In the genomic region with DNA sequence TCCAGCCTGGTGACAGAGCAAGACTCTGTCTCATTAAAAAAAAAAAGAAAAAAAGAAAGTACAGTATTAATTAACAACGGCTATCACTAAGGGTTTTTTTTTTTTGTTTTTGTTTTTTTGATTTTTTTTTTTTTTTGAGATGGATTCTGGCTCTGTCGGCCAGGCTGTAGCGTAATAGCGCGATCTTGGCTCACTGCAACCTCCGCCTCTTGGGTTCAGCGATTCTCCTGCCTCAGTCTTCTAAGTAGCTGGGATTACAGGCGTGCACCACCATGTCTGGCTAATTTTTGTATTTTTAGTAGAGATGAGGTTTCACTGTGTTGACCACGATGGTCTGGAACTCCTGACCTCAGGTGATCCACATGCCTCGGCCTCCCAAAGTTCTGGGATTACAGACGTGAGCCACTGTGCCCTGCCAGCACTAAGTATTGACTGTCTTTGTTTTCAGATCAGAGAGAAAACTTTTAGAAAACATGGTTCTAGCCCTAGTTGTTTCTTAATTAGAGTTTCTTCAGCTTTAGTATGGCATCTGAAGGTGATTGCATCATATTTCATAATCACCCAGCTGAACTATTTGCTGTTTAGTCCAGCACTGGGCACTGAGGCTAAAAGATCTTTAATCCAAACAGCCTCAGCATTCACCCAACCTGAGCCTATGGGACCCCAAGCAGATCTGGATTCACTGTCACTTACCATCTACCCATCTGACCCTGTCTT, we compare ENCODE assay signal across 1 cellular context.
TF ChIP-seq lines count a peak whose summit lies in the region.

No MANE protein-coding gene starts in this region.

TF ChIP-seq in HepG2, 621 proteins besides CTCF, POLR2A, EP300 and RAD21 (continued from another document):
- TF ChIP-seq, protein P1, sequence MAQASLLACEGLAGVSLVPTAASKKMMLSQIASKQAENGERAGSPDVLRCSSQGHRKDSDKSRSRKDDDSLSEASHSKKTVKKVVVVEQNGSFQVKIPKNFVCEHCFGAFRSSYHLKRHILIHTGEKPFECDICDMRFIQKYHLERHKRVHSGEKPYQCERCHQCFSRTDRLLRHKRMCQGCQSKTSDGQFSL (CRISPR knock-in tag; IDR thresholded peaks at IDR 0.05) = no peak
- TF ChIP-seq, protein P2, sequence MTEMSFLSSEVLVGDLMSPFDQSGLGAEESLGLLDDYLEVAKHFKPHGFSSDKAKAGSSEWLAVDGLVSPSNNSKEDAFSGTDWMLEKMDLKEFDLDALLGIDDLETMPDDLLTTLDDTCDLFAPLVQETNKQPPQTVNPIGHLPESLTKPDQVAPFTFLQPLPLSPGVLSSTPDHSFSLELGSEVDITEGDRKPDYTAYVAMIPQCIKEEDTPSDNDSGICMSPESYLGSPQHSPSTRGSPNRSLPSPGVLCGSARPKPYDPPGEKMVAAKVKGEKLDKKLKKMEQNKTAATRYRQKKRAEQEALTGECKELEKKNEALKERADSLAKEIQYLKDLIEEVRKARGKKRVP (CRISPR knock-in tag; IDR thresholded peaks at IDR 0.05) = peak in 1 of 2 experiments; percentile 75; a peak in 1 of 4 replicates
- TF ChIP-seq, protein P3, sequence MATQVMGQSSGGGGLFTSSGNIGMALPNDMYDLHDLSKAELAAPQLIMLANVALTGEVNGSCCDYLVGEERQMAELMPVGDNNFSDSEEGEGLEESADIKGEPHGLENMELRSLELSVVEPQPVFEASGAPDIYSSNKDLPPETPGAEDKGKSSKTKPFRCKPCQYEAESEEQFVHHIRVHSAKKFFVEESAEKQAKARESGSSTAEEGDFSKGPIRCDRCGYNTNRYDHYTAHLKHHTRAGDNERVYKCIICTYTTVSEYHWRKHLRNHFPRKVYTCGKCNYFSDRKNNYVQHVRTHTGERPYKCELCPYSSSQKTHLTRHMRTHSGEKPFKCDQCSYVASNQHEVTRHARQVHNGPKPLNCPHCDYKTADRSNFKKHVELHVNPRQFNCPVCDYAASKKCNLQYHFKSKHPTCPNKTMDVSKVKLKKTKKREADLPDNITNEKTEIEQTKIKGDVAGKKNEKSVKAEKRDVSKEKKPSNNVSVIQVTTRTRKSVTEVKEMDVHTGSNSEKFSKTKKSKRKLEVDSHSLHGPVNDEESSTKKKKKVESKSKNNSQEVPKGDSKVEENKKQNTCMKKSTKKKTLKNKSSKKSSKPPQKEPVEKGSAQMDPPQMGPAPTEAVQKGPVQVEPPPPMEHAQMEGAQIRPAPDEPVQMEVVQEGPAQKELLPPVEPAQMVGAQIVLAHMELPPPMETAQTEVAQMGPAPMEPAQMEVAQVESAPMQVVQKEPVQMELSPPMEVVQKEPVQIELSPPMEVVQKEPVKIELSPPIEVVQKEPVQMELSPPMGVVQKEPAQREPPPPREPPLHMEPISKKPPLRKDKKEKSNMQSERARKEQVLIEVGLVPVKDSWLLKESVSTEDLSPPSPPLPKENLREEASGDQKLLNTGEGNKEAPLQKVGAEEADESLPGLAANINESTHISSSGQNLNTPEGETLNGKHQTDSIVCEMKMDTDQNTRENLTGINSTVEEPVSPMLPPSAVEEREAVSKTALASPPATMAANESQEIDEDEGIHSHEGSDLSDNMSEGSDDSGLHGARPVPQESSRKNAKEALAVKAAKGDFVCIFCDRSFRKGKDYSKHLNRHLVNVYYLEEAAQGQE (IDR thresholded peaks at IDR 0.05; ENCODE audit: borderline replicate concordance in 1 of 2, low read depth in 1 of 2, low read length in 2 of 2) = no peak
- TF ChIP-seq RAD51 (IDR thresholded peaks at IDR 0.05; ENCODE audit: borderline replicate concordance) = no peak
- TF ChIP-seq, protein P4, sequence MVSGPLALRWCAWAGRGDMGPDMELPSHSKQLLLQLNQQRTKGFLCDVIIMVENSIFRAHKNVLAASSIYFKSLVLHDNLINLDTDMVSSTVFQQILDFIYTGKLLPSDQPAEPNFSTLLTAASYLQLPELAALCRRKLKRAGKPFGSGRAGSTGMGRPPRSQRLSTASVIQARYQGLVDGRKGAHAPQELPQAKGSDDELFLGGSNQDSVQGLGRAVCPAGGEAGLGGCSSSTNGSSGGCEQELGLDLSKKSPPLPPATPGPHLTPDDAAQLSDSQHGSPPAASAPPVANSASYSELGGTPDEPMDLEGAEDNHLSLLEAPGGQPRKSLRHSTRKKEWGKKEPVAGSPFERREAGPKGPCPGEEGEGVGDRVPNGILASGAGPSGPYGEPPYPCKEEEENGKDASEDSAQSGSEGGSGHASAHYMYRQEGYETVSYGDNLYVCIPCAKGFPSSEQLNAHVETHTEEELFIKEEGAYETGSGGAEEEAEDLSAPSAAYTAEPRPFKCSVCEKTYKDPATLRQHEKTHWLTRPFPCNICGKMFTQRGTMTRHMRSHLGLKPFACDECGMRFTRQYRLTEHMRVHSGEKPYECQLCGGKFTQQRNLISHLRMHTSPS (CRISPR knock-in tag; IDR thresholded peaks at IDR 0.05; ENCODE audit: low read depth) = no peak
- peak; percentile 73 for TF ChIP-seq CEBPG (CRISPR knock-in tag; IDR thresholded peaks at IDR 0.05)
- no peak for TF ChIP-seq ZNF776 (CRISPR knock-in tag; IDR thresholded peaks at IDR 0.05)
- peak; percentile 92 for TF ChIP-seq CEBPB (IDR thresholded peaks at IDR 0.05; ENCODE audit: borderline replicate concordance, low read depth, low read length)
- TF ChIP-seq NR2F2 (IDR thresholded peaks at IDR 0.05; ENCODE audit: borderline replicate concordance, low read depth) = no peak
- TF ChIP-seq, protein P5, sequence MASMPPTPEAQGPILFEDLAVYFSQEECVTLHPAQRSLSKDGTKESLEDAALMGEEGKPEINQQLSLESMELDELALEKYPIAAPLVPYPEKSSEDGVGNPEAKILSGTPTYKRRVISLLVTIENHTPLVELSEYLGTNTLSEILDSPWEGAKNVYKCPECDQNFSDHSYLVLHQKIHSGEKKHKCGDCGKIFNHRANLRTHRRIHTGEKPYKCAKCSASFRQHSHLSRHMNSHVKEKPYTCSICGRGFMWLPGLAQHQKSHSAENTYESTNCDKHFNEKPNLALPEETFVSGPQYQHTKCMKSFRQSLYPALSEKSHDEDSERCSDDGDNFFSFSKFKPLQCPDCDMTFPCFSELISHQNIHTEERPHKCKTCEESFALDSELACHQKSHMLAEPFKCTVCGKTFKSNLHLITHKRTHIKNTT (CRISPR knock-in tag; IDR thresholded peaks at IDR 0.05) = no peak
- no peak for TF ChIP-seq ZNF629 (CRISPR knock-in tag; conservative IDR thresholded peaks at IDR 0.05)
- TF ChIP-seq JARID2 (CRISPR knock-in tag; IDR thresholded peaks at IDR 0.05; ENCODE audit: insufficient replicate concordance) = no peak
TF ChIP-seq in HepG2: peak in this region for 4.
